8 cellular contexts compared by ENCODE assay signal in the genomic region with DNA sequence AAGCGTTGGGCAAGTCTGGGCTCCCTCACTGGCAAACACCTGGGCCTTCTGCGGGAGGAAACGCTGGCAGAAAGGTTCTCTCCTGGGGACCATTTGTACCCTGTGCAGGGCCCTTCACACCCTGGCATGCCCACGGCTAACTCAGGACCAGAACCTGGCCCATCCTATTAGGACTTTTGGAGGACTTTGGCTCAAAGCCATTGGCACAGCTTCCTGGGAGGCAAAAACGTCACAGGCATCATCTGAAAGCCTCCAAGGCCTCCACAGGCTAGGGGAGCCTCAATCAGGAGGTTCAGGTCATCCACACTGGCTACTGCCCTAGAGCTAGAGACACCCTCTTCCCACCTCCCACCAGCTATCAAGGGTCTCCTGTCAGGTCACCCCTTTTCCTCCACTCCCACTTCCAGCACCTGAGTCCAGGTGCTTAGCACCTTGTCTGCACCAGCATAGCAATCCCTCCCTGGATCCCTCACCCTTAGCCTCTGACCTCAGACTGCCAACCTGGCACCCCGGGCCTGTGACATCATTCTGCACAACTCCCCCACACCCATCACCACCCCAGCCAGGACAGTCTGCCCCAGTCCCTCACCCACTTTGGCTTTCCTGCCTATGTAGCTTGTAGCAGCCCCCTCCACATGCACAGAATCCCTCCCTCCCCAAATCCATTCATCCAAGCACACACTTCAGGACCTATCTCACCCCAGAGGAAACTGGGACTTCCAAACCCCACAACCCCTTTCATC. TPM values are rescaled to one million over a fixed set of nuclear protein-coding genes. Genes with fewer than 3 reads are reported as not detected.
DNase-seq lines count a peak whose midpoint lies in the region; ATAC-seq, FAIRE-seq and TF ChIP-seq lines count a peak whose summit lies in the region.

No MANE protein-coding gene starts in this region.

- H3K4me1 Mint-ChIP-seq in H9, result peaks cover 49 to 51% of the 10 kb centered on the region in 2 experiments
- peaks cover 7% of the 10 kb centered on the region for H3K4me1 Mint-ChIP-seq in activated CD8-positive, alpha-beta T cell treated with anti-CD3 and anti-CD28 coated beads for 36 hours (ENCODE audit: low read depth)

- DNase-seq in H9 (no peak), iPS DF 6.9 (ENCODE audit: low read depth, low spot score) (no peak), HK-2 (ENCODE audit: unreplicated experiment) (no peak), HPDE6-E6E7 (ENCODE audit: extremely low spot score) (no peak), H54 (ENCODE audit: insufficient read length, low spot score) (no peak)
- DNase-seq in activated CD8-positive, alpha-beta T cell treated with anti-CD3 and anti-CD28 coated beads for 36 hours, result no peak

- H3K27me3 ChIP-seq in H9 (ENCODE audit: insufficient read depth, low read length) (no peaks in the 10 kb centered on the region), iPS DF 6.9 (ENCODE audit: control insufficient read depth, insufficient read depth, low read length) (no peaks in the 10 kb centered on the region), skeletal muscle satellite cell (ENCODE audit: control insufficient read depth, insufficient read depth, low read length) (no peaks in the 10 kb centered on the region)

- no peak overlapping the region for H3K4ac ChIP-seq in H9 (ENCODE audit: low read depth, low read length)

- no peak overlapping the region for H2BK20ac ChIP-seq in H9 (ENCODE audit: low read depth, low read length, poor library complexity, severe bottlenecking)

- H3K4me1 ChIP-seq in H9 (ENCODE audit: insufficient read depth, low read length) (peaks cover 13% of the 10 kb centered on the region; the same call in 1 of the 2 replicates), iPS DF 6.9 (ENCODE audit: control insufficient read depth, insufficient read depth, low read length) (peaks cover 13% of the 10 kb centered on the region), skeletal muscle satellite cell (ENCODE audit: control insufficient read depth, insufficient read depth, low read length) (peaks cover 45% of the 10 kb centered on the region)

- CTCF ChIA-PET in activated CD8-positive, alpha-beta T cell treated with anti-CD3 and anti-CD28 coated beads for 36 hours (lab: Charles Lee), result no interaction called here

- no peak for TF ChIP-seq CTCF in H9 (conservative IDR thresholded peaks at IDR 0.05)
- TF ChIP-seq CTCF in activated CD8-positive, alpha-beta T cell treated with anti-CD3 and anti-CD28 coated beads for 36 hours (IDR thresholded peaks at IDR 0.05), result no peak

- ATAC-seq in activated CD8-positive, alpha-beta T cell treated with anti-CD3 and anti-CD28 coated beads for 36 hours, result no peak
- ATAC-seq in GM21723 (IDR thresholded peaks at IDR 0.05; ENCODE audit: unreplicated experiment), result no peak

- H3K18ac ChIP-seq in H9 (ENCODE audit: insufficient read length, low read depth, low read length), result no peak overlapping the region

- H4K8ac ChIP-seq in H9 (replicated peaks; ENCODE audit: insufficient read length, low read depth, low read length), result no peak overlapping the region

- H3K27ac ChIP-seq in H9 (ENCODE audit: insufficient read length, low read depth, low read length) (no peak overlapping the region), iPS DF 6.9 (ENCODE audit: low read length) (no peak overlapping the region)

- H3K27me3 Mint-ChIP-seq in H9 (ENCODE audit: low read depth), result no peaks in the 10 kb centered on the region
- H3K27me3 Mint-ChIP-seq in activated CD8-positive, alpha-beta T cell treated with anti-CD3 and anti-CD28 coated beads for 36 hours, result peaks cover 6% of the 10 kb centered on the region

- WGBS in H9 (ENCODE audit: extremely low coverage, insufficient read length, low lambda C conversion rate), result no CpG with 5 or more reads among the region's 6 CpGs
- WGBS in iPS DF 6.9 (ENCODE audit: insufficient coverage, insufficient read length), result no CpG with 5 or more reads among the region's 6 CpGs

- no peak overlapping the region for H2BK12ac ChIP-seq in H9 (ENCODE audit: insufficient read length, low read depth, low read length)

- no peak overlapping the region for H2BK15ac ChIP-seq in H9 (ENCODE audit: low read depth, low read length)

- peaks cover 21 to 46% (median 38%) of the 10 kb centered on the region in 3 experiments; a peak in 6 of 7 replicates for H3K36me3 Mint-ChIP-seq in H9 (ENCODE audit: insufficient read depth in 1 of 3, low read depth in 3 of 3)
- H3K36me3 Mint-ChIP-seq in activated CD8-positive, alpha-beta T cell treated with anti-CD3 and anti-CD28 coated beads for 36 hours (ENCODE audit: low read depth), result peaks cover 12% of the 10 kb centered on the region

- no peak overlapping the region for H4K91ac ChIP-seq in H9 (ENCODE audit: insufficient read length, low read depth, low read length)

- peak overlapping the region; percentile 15 for H3K4me2 ChIP-seq in H9 (ENCODE audit: insufficient read depth, insufficient read length, low read length)
- H3K4me2 ChIP-seq in skeletal muscle satellite cell (ENCODE audit: low read length), result peak overlapping the region; percentile 92

- intact Hi-C loops in activated CD8-positive, alpha-beta T cell treated with anti-CD3 and anti-CD28 coated beads for 36 hours (cut with micrococcal nuclease), result no loop called here

- no peak overlapping the region for H2AFZ ChIP-seq in H9 (ENCODE audit: low read length)

- no peak overlapping the region for H2BK120ac ChIP-seq in H9 (ENCODE audit: low read depth, low read length, poor library complexity, severe bottlenecking)

- no peak for FAIRE-seq in H54 (lab: Jason Lieb, UNC)

- H3K79me2 ChIP-seq in H9 (ENCODE audit: insufficient read depth, low read length), result peaks cover 30% of the 10 kb centered on the region; the same call in 1 of the 2 replicates

- H3K4me3 ChIP-seq in iPS DF 6.9 (ENCODE audit: low read length), result peak overlapping the region; percentile 74; the same call in 1 of the 2 replicates
- peak overlapping the region; percentile 80 for H3K4me3 ChIP-seq in skeletal muscle satellite cell (ENCODE audit: low read length)

- no peak for TF ChIP-seq POLR2A in H54 (IDR thresholded peaks at IDR 0.05; ENCODE audit: low read depth, low read length)

- POLR2A ChIA-PET in activated CD8-positive, alpha-beta T cell treated with anti-CD3 and anti-CD28 coated beads for 36 hours (lab: Charles Lee), result interaction anchor here (1.3 to 2.4 kb wide), 3 partner anchors 9 to 40 kb away, joined by 4 to 8 read pairs (median 4); a partner anchor contains a TSS

- no peak overlapping the region for H3K14ac ChIP-seq in H9 (ENCODE audit: insufficient read depth, low read length)

- H3K9me3 Mint-ChIP-seq in H9, result no peaks in the 10 kb centered on the region
- H3K9me3 Mint-ChIP-seq in activated CD8-positive, alpha-beta T cell treated with anti-CD3 and anti-CD28 coated beads for 36 hours, result no peaks in the 10 kb centered on the region

- no peak overlapping the region for H3T11ph ChIP-seq in H9 (ENCODE audit: low read length)

- H2AK5ac ChIP-seq in H9 (ENCODE audit: insufficient read length, low read length), result no peak overlapping the region

- no peak overlapping the region for H3K23ac ChIP-seq in H9 (ENCODE audit: insufficient read length, low read depth, low read length)

- H3K36me3 ChIP-seq in iPS DF 6.9 (ENCODE audit: control insufficient read depth, insufficient read depth, low read length) (peaks cover 13% of the 10 kb centered on the region; the same call in 1 of the 2 replicates), skeletal muscle satellite cell (ENCODE audit: insufficient read depth, low read length) (peaks cover 10% of the 10 kb centered on the region)

- peak overlapping the region; percentile 1 for H3K9ac ChIP-seq in H9 (ENCODE audit: extremely low read depth, insufficient read length, low read length)
- H3K9ac ChIP-seq in skeletal muscle satellite cell (ENCODE audit: low read depth, low read length), result no peak overlapping the region

- H3K79me1 ChIP-seq in H9 (ENCODE audit: insufficient read depth, low read depth, low read length, poor library complexity, severe bottlenecking), result no peaks in the 10 kb centered on the region

- H4K5ac ChIP-seq in H9 (ENCODE audit: insufficient read length, low read depth, low read length), result no peak overlapping the region

- H2BK5ac ChIP-seq in H9 (ENCODE audit: insufficient read length, low read length), result no peak overlapping the region

- no peaks in the 10 kb centered on the region for H4K20me1 ChIP-seq in H9 (ENCODE audit: control insufficient read depth, insufficient read depth, insufficient read length)

- H3K56ac ChIP-seq in H9 (ENCODE audit: insufficient read length, low read depth, low read length), result no peak overlapping the region

- H3K27ac Mint-ChIP-seq in H9, result peak overlapping the region; percentile 59 to 98 (median 97)
- H3K27ac Mint-ChIP-seq in activated CD8-positive, alpha-beta T cell treated with anti-CD3 and anti-CD28 coated beads for 36 hours, result no peak overlapping the region

- H3K23me2 ChIP-seq in H9 (ENCODE audit: insufficient read length, low read depth, low read length, poor library complexity, severe bottlenecking), result peaks cover 13% of the 10 kb centered on the region

- peak overlapping the region; percentile 92 to 93 for H3K4me3 Mint-ChIP-seq in H9
- H3K4me3 Mint-ChIP-seq in activated CD8-positive, alpha-beta T cell treated with anti-CD3 and anti-CD28 coated beads for 36 hours, result peak overlapping the region; percentile 72

- no peaks in the 10 kb centered on the region for H3K9me3 ChIP-seq in H9 (ENCODE audit: control insufficient read depth, low read depth, low read length)
- H3K9me3 ChIP-seq in iPS DF 6.9 (ENCODE audit: control insufficient read depth, insufficient read depth, low read length), result no peaks in the 10 kb centered on the region
- no peaks in the 10 kb centered on the region for H3K9me3 ChIP-seq in skeletal muscle satellite cell (replicated peaks; ENCODE audit: low read length)

RNA-seq across cellular contexts. Expression of a gene that starts 0.6 kb away (rescaled TPM):
- 175 and 184 TPM in 2 replicates for total RNA-seq in H9 (2021)
- total RNA-seq in activated CD8-positive, alpha-beta T cell treated with anti-CD3 and anti-CD28 coated beads for 36 hours, result 1 to 10 TPM; 3.7 TPM
- total RNA-seq in skeletal muscle satellite cell (2012; rRNA removed), result 9.4 and 9.6 TPM in 2 replicates

RNA-seq across cellular contexts. Expression of a gene that starts 9.4 kb away (rescaled TPM):
- total RNA-seq in H9 (2021), result 20.0 and 22.0 TPM in 2 replicates
- 10 to 100 TPM; 25.3 to 28.3 TPM for total RNA-seq in activated CD8-positive, alpha-beta T cell treated with anti-CD3 and anti-CD28 coated beads for 36 hours
- 20.3 and 22.8 TPM in 2 replicates for total RNA-seq in skeletal muscle satellite cell (2012; rRNA removed)

RNA-seq across cellular contexts. Expression of a gene that starts 9.5 kb away (rescaled TPM):
- total RNA-seq in H9 (2021), result 305 and 309 TPM in 2 replicates
- total RNA-seq in activated CD8-positive, alpha-beta T cell treated with anti-CD3 and anti-CD28 coated beads for 36 hours, result 100 to 1,000 TPM; 312 to 334 TPM
- 277 and 362 TPM in 2 replicates for total RNA-seq in skeletal muscle satellite cell (2012; rRNA removed)

RNA-seq across cellular contexts. Expression of a gene that starts 16.0 kb away (rescaled TPM):
- 16.3 and 17.5 TPM in 2 replicates for total RNA-seq in H9 (2021)
- 10 to 100 TPM; 12.4 to 15.0 TPM for total RNA-seq in activated CD8-positive, alpha-beta T cell treated with anti-CD3 and anti-CD28 coated beads for 36 hours
- 8.9 and 14.2 TPM in 2 replicates for total RNA-seq in skeletal muscle satellite cell (2012; rRNA removed)

RNA-seq across cellular contexts. Expression of a gene that starts 58.5 kb away (rescaled TPM):
- 0.59 and 0.74 TPM in 2 replicates for total RNA-seq in H9 (2021)
- total RNA-seq in activated CD8-positive, alpha-beta T cell treated with anti-CD3 and anti-CD28 coated beads for 36 hours, result not detected
- total RNA-seq in skeletal muscle satellite cell (2012; rRNA removed), result not detected in 2 replicates

Comparison
In these comparisons a context has a peak if more than half of its experiments do, and no peak if none do; other contexts are left out.
1. RNA of a gene that starts 0.6 kb away (total RNA-seq): 175 to 184 TPM in H9; 3.7 TPM in activated CD8-positive, alpha-beta T cell treated with anti-CD3 and anti-CD28 coated beads for 36 hours; every median in the first group is over 10 times any median in the second.